In the genomic region with DNA sequence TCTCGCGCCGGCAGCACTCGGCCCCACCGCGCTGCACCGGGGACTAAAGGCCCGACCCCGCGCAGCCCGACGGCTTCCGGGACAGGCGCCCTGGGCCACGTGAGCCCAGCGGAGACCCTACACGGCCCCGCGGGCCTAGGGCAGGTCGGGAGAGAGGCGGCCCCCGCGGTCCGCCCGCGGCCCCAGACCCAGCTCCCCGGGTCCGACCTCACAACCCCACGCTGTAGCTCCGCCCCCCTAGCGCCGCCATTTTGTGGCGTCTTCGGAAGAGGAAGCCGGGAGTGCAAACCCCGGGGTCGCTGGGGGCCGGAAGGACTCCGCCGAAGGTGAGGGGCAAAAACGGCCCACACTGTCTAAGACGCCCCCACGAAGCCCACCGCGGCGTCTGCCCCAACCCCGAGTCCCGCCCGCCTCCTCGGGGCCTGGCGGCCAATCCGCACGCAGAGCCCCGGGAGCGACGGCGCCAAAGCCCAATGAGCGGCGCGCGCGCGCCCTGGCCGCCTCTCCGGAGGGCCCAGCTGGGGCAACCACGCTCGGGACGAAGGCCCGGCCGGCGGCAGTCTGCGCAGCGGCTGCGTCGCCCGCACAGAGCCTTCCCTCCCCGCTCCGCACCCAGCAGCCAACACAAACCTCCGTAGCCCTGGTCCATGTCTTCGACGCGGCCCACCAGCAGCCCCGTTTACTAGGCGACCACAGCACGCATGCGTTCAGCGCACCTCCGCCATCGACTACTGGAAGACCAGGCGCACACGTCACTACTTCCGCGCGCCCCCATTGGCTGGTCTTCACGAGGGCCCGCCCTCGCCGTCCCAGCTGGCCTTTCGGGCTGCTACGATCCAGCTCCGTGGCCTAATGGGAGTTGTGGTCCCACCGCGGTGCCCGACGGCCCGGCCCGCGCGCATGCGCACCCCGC, we compare ENCODE assay signal across 8 cellular contexts. TPM values are rescaled to one million over a fixed set of nuclear protein-coding genes. Genes with fewer than 3 reads are reported as not detected.
DNase-seq lines count a peak whose midpoint lies in the region; ATAC-seq and TF ChIP-seq lines count a peak whose summit lies in the region.

A gene (minus strand): TSS at position 705 of the 913 bp plus-strand sequence. CDS start 56 bp downstream, at position 649.

- H3K27ac ChIP-seq in AG04450 (ENCODE audit: low read depth, low read length): peak within 1 kb of the TSS; percentile 91
- H3K27ac ChIP-seq in WERI-Rb-1: peak within 1 kb of the TSS; percentile 98
- peak within 1 kb of the TSS; percentile 98 to 99 for H3K27ac ChIP-seq in breast epithelium
- H3K27ac ChIP-seq in skeletal muscle tissue (ENCODE audit: low read depth, low read length): peak within 1 kb of the TSS; percentile 96

- peak; percentile 96 for DNase-seq in AG04450 (ENCODE audit: low read depth, low spot score)
- peak; percentile 97 for DNase-seq in NCI-H2227 (lab: John Stamatoyannopoulos, UW; ENCODE audit: unreplicated experiment)
- peak; percentile 98 for DNase-seq in WERI-Rb-1
- peak; percentile 97 to 99 for DNase-seq in breast epithelium (ENCODE audit: low spot score in 2 of 2)

- CTCF ChIA-PET in AG04450 (lab: Charles Lee): interaction anchor here (0.6 to 1.7 kb wide), 5 partner anchors 13 to 288 kb away, joined by 3 to 5 read pairs (median 3); a partner anchor contains a TSS

- H3K36me3 ChIP-seq in WERI-Rb-1: peaks cover 26% of the 10 kb centered on the region
- H3K36me3 ChIP-seq in breast epithelium: no peaks in the 10 kb centered on the region
- H3K36me3 ChIP-seq in skeletal muscle tissue (ENCODE audit: control insufficient read depth in 3 of 3, insufficient read depth in 3 of 3, low read length in 3 of 3): peaks cover 2 to 4% (median 3%) of the 10 kb centered on the region in 3 donors

- peak; percentile 79 for TF ChIP-seq POLR2A in breast epithelium (IDR thresholded peaks at IDR 0.05)

- H3K27me3 ChIP-seq in AG04450 (ENCODE audit: control insufficient read depth, insufficient read depth, low read length) (no peaks in the 10 kb centered on the region), WERI-Rb-1 (ENCODE audit: insufficient read depth, low read depth, severe bottlenecking) (no peaks in the 10 kb centered on the region), breast epithelium (no peaks in the 10 kb centered on the region), skeletal muscle tissue (ENCODE audit: control insufficient read depth in 3 of 3, insufficient read depth in 3 of 3, low read length in 3 of 3) (no peaks in the 10 kb centered on the region)

- peak; percentile 85 for ATAC-seq in GM18909 (IDR thresholded peaks at IDR 0.05; ENCODE audit: poor library complexity, unreplicated experiment)
- peak; percentile 79 for ATAC-seq in HG03159 (IDR thresholded peaks at IDR 0.05; ENCODE audit: unreplicated experiment)

- H3K4me1 ChIP-seq in breast epithelium (peaks cover 5 to 29% of the 10 kb centered on the region in 2 donors), skeletal muscle tissue (ENCODE audit: control insufficient read depth in 3 of 3, insufficient read depth in 3 of 3, low read length in 3 of 3) (peaks cover 35 to 51% (median 41%) of the 10 kb centered on the region in 3 donors)

- peak within 1 kb of the TSS; percentile 97 to 99 (median 98) for H3K9ac ChIP-seq in skeletal muscle tissue (ENCODE audit: low read depth in 1 of 3, low read length in 3 of 3)

- TF ChIP-seq CTCF in AG04450 (IDR thresholded peaks at IDR 0.05; ENCODE audit: low read depth, low read length) (no peak), WERI-Rb-1 (IDR thresholded peaks at IDR 0.05; ENCODE audit: low read depth, low read length) (no peak), breast epithelium (IDR thresholded peaks at IDR 0.05) (peak in 1 of 3 donors; percentile 12)

- no peaks in the 10 kb centered on the region; the same call in 1 of the 2 replicates for H3K9me3 ChIP-seq in AG04450 (ENCODE audit: control insufficient read depth, insufficient read depth, low read length)
- no peaks in the 10 kb centered on the region for H3K9me3 ChIP-seq in WERI-Rb-1 (ENCODE audit: severe bottlenecking)
- H3K9me3 ChIP-seq in breast epithelium: no peaks in the 10 kb centered on the region
- H3K9me3 ChIP-seq in iPS-18c (ENCODE audit: control insufficient read depth, insufficient read depth, low read length): no peaks in the 10 kb centered on the region
- no peaks in the 10 kb centered on the region for H3K9me3 ChIP-seq in skeletal muscle tissue (ENCODE audit: control insufficient read depth in 3 of 3, low read length in 3 of 3)

- intact Hi-C loops in breast epithelium (cut with DNase I; ENCODE audit: low total_unique reads): loop anchor here (5.0 to 10.0 kb wide), 2 partner anchors 55 to 658 kb away; no protein-coding TSS in a partner anchor

- POLR2A ChIA-PET in AG04450 (lab: Yijun Ruan, JAX): interaction anchor here (0.6 to 3.0 kb wide), 16 partner anchors 9 to 1397 kb away, joined by 3 to 25 read pairs (median 4); a partner anchor contains a TSS

- H3K4me3 ChIP-seq in AG04450 (ENCODE audit: low read depth, low read length): peak within 1 kb of the TSS; percentile 99
- H3K4me3 ChIP-seq in WERI-Rb-1 (ENCODE audit: low read depth, low read length): peak within 1 kb of the TSS; percentile 87
- peak within 1 kb of the TSS; percentile 86 to 93 (median 92) for H3K4me3 ChIP-seq in breast epithelium
- H3K4me3 ChIP-seq in iPS-18c (ENCODE audit: insufficient read depth, low read depth, low read length): peak within 1 kb of the TSS; percentile 99
- peak within 1 kb of the TSS; percentile 96 to 100 (median 99) for H3K4me3 ChIP-seq in skeletal muscle tissue (ENCODE audit: low read length in 3 of 3)

RNA-seq across cellular contexts. Expression of the gene that starts here (rescaled TPM):
- polyA plus RNA-seq in AG04450 (2011; rRNA removed): 11.7 and 12.4 TPM in 2 replicates
- polyA minus RNA-seq in AG04450 (2011; rRNA and poly(A)+ RNA removed): 7.6 and 9.5 TPM in 2 replicates
- 10 to 100 TPM; 23.2 to 40.7 (median 33.4) TPM for total RNA-seq in breast epithelium
- 13.6 TPM for total RNA-seq in skeletal muscle tissue

Comparison
In these comparisons a context has a peak if more than half of its experiments do, and no peak if none do; other contexts are left out.
1. Peak in every context shown above with its lines: DNase-seq, ATAC-seq, H3K4me3 ChIP-seq and H3K27ac ChIP-seq.